Comparison of ENCODE assay signal across 14 cellular contexts in the genomic region with DNA sequence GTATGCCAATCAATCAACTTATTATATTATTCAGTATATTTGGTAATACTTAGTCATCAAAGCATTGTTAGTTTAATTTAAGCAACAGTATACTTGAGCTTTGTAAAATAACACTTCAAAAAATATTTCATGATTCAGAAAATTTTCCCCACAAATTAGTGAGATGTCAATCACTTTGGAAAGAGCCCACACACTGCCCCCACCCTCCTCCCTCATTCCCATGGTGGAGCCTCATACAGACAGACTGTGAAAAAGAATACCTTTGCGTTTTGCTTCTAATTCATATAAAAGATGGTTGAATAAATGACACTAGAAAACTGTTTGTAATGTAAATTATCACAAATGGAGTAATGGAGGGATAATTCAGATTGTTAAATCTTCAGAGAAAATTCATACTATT. TPM values are rescaled to one million over a fixed set of nuclear protein-coding genes. Genes with fewer than 3 reads are reported as not detected.
DNase-seq lines count a peak whose midpoint lies in the region; ATAC-seq and TF ChIP-seq lines count a peak whose summit lies in the region.
"Had no signal": no experiment of that assay in that cellular context is flagged by ENCODE, and none has a peak within 500 bp of the region (broad histone marks: within the 10 kb centered on the region; RNA-seq: fewer than 3 reads in every experiment).

No MANE protein-coding gene starts in this region.

- H3K9me3 Mint-ChIP-seq in activated T-helper 17 cell treated with anti-CD3 and anti-CD28 coated beads, Interleukin-2, amount 50 U/mL, for 72 hours = no peaks in the 10 kb centered on the region
- H3K9me3 Mint-ChIP-seq: CD4-positive, alpha-beta memory T cell; HFFc6 had no signal

- ATAC-seq in activated T-helper 17 cell treated with anti-CD3 and anti-CD28 coated beads, Interleukin-2, amount 50 U/mL, for 72 hours (replicated peaks) = no peak
- ATAC-seq in GM18520 (IDR thresholded peaks at IDR 0.05; ENCODE audit: unreplicated experiment) = no peak

- no peak overlapping the region for H3K9ac ChIP-seq in KMS-11

- H3K27me3 Mint-ChIP-seq in activated T-helper 17 cell treated with anti-CD3 and anti-CD28 coated beads, Interleukin-2, amount 50 U/mL, for 72 hours = no peaks in the 10 kb centered on the region
- H3K27me3 Mint-ChIP-seq: CD4-positive, alpha-beta memory T cell had no signal

- H3K27me3 ChIP-seq in KMS-11 (ENCODE audit: insufficient read depth, low read depth) = no peaks in the 10 kb centered on the region

- H3K27ac Mint-ChIP-seq in activated T-helper 17 cell treated with anti-CD3 and anti-CD28 coated beads, Interleukin-2, amount 50 U/mL, for 72 hours = peak overlapping the region; percentile 32

- no peaks in the 10 kb centered on the region for H3K36me3 ChIP-seq in KMS-11 (ENCODE audit: insufficient read depth)
- H3K36me3 ChIP-seq: HAP-1 had no signal

- H3K4me3 ChIP-seq in KMS-11 (IDR thresholded peaks at IDR 0.05; ENCODE audit: insufficient read depth, low read depth, low read length) = no peak overlapping the region
- H3K4me3 ChIP-seq: HAP-1 had no signal

- H3K4me1 Mint-ChIP-seq in activated T-helper 17 cell treated with anti-CD3 and anti-CD28 coated beads, Interleukin-2, amount 50 U/mL, for 72 hours = peaks cover 6% of the 10 kb centered on the region

- no peak for TF ChIP-seq CTCF in KMS-11 (conservative IDR thresholded peaks at IDR 0.05; ENCODE audit: low read depth, low read length)

- no peak overlapping the region for H2AFZ ChIP-seq in KMS-11 (ENCODE audit: low read depth)

- H3K4me2 ChIP-seq in KMS-11 = 0 out of 2 replicates have a peak overlapping the region, but pooled peaks have one; percentile 8

- H4K20me1 ChIP-seq in KMS-11 (ENCODE audit: insufficient read depth) = no peaks in the 10 kb centered on the region

- no peak overlapping the region for H3K4me3 Mint-ChIP-seq in activated T-helper 17 cell treated with anti-CD3 and anti-CD28 coated beads, Interleukin-2, amount 50 U/mL, for 72 hours
- H3K4me3 Mint-ChIP-seq: CD4-positive, alpha-beta memory T cell; HFFc6 had no signal

- H3K79me2 ChIP-seq in KMS-11 (ENCODE audit: insufficient read depth, low read depth) = no peaks in the 10 kb centered on the region

- peaks cover 72% of the 10 kb centered on the region for H3K36me3 Mint-ChIP-seq in activated T-helper 17 cell treated with anti-CD3 and anti-CD28 coated beads, Interleukin-2, amount 50 U/mL, for 72 hours (ENCODE audit: low read depth)

- DNase-seq in epithelial cell of prostate (ENCODE audit: low read depth, low spot score) (no peak), DMS114 treated with DMSO at 0.1 percent for 48 hours (lab: John Stamatoyannopoulos, UW; ENCODE audit: unreplicated experiment) (no peak)
- DNase-seq in effector CD4-positive, alpha-beta T cell = no peak
- DNase-seq: Calu3; CD4-positive, alpha-beta memory T cell; COR-L47; DMS153; DND-41; GOT3; HFFc6 had no signal

- peaks cover 37% of the 10 kb centered on the region for H3K4me1 ChIP-seq in KMS-11 (ENCODE audit: low read depth, poor library complexity, severe bottlenecking)

- H3K27ac ChIP-seq in KMS-11 (peak overlapping the region; percentile 51; the same call in 1 of the 2 replicates), epithelial cell of prostate (peak overlapping the region; percentile 91)

RNA-seq across cellular contexts. Expression of gene MYO5C, which starts 43.3 kb away (rescaled TPM):
- total RNA-seq in activated T-helper 17 cell treated with anti-CD3 and anti-CD28 coated beads, Interleukin-2, amount 50 U/mL, for 72 hours = 1 to 10 TPM; 2.3 to 3.0 TPM
